Comparison of ENCODE assay signal across 9 cellular contexts in the genomic region with DNA sequence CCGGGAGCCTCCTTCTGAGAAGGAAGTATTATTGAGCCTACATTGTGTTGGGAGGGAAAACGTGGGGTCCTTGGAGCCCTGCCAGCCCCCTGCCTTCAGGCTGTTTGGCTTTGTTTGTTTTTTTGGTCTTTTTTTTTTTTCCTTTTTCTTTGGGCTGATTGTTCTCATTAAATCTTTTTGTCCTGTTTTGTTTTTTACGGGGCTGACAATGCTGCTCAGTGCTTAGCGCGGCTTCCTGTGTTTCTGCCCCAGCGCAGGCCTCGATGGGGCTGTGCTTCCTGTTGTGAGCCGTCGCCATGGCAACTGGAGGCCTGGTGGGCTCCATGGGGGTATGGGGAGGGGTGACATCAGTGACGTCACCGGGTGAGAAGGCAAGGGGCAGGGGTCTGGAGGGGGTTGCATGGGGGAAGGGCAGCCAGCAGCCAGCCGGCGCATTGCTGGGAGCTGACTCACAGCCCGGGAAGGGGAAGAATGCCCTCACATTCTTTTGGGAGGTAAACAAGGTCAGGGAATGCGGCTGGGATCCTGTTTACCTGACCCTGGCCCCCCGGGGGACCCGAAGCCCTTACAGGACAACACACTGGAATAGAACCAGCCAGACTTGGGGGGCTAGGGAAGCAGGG. TPM values are rescaled to one million over a fixed set of nuclear protein-coding genes. Genes with fewer than 3 reads are reported as not detected.
A peak's percentile ranks its signal among the peaks of the same experiment; 100 is the strongest.
DNase-seq lines count a peak whose midpoint lies in the region; ATAC-seq, FAIRE-seq and TF ChIP-seq lines count a peak whose summit lies in the region.
"Had no signal": no experiment of that assay in that cellular context is flagged by ENCODE, and none has a peak within 500 bp of the region (broad histone marks: within the 10 kb centered on the region; RNA-seq: fewer than 3 reads in every experiment).

No MANE protein-coding gene starts in this region.

- no peaks in the 10 kb centered on the region for H3K79me2 ChIP-seq in osteoblast (ENCODE audit: insufficient read depth, low read length)

- FAIRE-seq in GM19239 (lab: Jason Lieb, UNC): no peak

- H3K27me3 Mint-ChIP-seq in activated naive CD4-positive, alpha-beta T cell treated with anti-CD3 and anti-CD28 coated beads for 36 hours (ENCODE audit: low read depth): no peaks in the 10 kb centered on the region

- H3K9me3 ChIP-seq in Peyer's patch (no peaks in the 10 kb centered on the region), osteoblast (ENCODE audit: low read depth, low read length) (no peaks in the 10 kb centered on the region), transverse colon (no peaks in the 10 kb centered on the region)

- no peaks in the 10 kb centered on the region for H4K20me1 ChIP-seq in osteoblast (ENCODE audit: insufficient read depth, low read length)

- no peaks in the 10 kb centered on the region for H3K36me3 Mint-ChIP-seq in activated naive CD4-positive, alpha-beta T cell treated with anti-CD3 and anti-CD28 coated beads for 36 hours (ENCODE audit: low read depth)

- CTCF ChIA-PET in activated naive CD4-positive, alpha-beta T cell treated with anti-CD3 and anti-CD28 coated beads for 36 hours (lab: Charles Lee): interaction anchor here (0.6 to 6.8 kb wide), 3 partner anchors 130 to 142 kb away, joined by 3 to 97 read pairs (median 63); no protein-coding TSS in a partner anchor

- peak overlapping the region; percentile 37 for H3K27ac Mint-ChIP-seq in activated naive CD4-positive, alpha-beta T cell treated with anti-CD3 and anti-CD28 coated beads for 36 hours

- H3K36me3 ChIP-seq in Peyer's patch: no peaks in the 10 kb centered on the region
- H3K36me3 ChIP-seq in osteoblast (ENCODE audit: insufficient read depth, low read length): no peaks in the 10 kb centered on the region
- H3K36me3 ChIP-seq in transverse colon: no peaks in the 10 kb centered on the region

- peak overlapping the region; percentile 64 for H3K4me2 ChIP-seq in osteoblast (ENCODE audit: insufficient read depth, low read length)

- H3K4me3 Mint-ChIP-seq in activated naive CD4-positive, alpha-beta T cell treated with anti-CD3 and anti-CD28 coated beads for 36 hours: no peak overlapping the region

- TF ChIP-seq CTCF in Peyer's patch (IDR thresholded peaks at IDR 0.05) (no peak), osteoblast (IDR thresholded peaks at IDR 0.05; ENCODE audit: extremely low read depth, low read depth, low read length) (no peak), transverse colon (IDR thresholded peaks at IDR 0.05) (no peak)

- ATAC-seq in GM18858 (IDR thresholded peaks at IDR 0.05; ENCODE audit: unreplicated experiment): no peak

- TF ChIP-seq POLR2A in Peyer's patch (IDR thresholded peaks at IDR 0.05) (no peak), transverse colon (IDR thresholded peaks at IDR 0.05) (no peak)

- H3K27ac ChIP-seq in Peyer's patch (peak overlapping the region; percentile 71 to 82 (median 81)), osteoblast (ENCODE audit: low read depth, low read length) (peak overlapping the region; percentile 73), transverse colon (peak overlapping the region; percentile 76 to 79 (median 78))
- H3K27ac ChIP-seq: VCaP had no signal

- in situ Hi-C loops in transverse colon (cut with MboI; ENCODE audit: low pct_ligation_motif_present in 1 of 4, low pct_unique_long_range_greater_than_20kb in 1 of 4, low sequenced_read_pairs in 3 of 4): loop anchor here (5.0 to 25.0 kb wide), 4 partner anchors 130 to 363 kb away; a partner anchor contains a TSS

- peak overlapping the region; percentile 61 for H2AFZ ChIP-seq in osteoblast (ENCODE audit: low read length)

- peaks cover 37% of the 10 kb centered on the region for H3K4me1 Mint-ChIP-seq in activated naive CD4-positive, alpha-beta T cell treated with anti-CD3 and anti-CD28 coated beads for 36 hours (ENCODE audit: low read depth)

- H3K27me3 ChIP-seq in Peyer's patch (no peaks in the 10 kb centered on the region), osteoblast (ENCODE audit: insufficient read depth, low read length) (peaks cover 3% of the 10 kb centered on the region), transverse colon (peaks cover 6% of the 10 kb centered on the region)

- DNase-seq in GM03348 (ENCODE audit: low spot score): peak; percentile 90
- DNase-seq in Peyer's patch: peak; percentile 67 to 88 (median 87)
- DNase-seq in activated naive CD4-positive, alpha-beta T cell treated with anti-CD3 and anti-CD28 coated beads for 36 hours: peak; percentile 76
- peak; percentile 94 for DNase-seq in glomerular endothelial cell (ENCODE audit: extremely low read depth, low read depth, low spot score)
- DNase-seq in osteoblast (ENCODE audit: insufficient read length, low spot score, missing footprints): peak; percentile 95
- peak; percentile 70 for DNase-seq in transverse colon
- DNase-seq in GM19239 (ENCODE audit: insufficient read length, low spot score): no peak

- WGBS in transverse colon (ENCODE audit: low coverage in 1 of 2), 2 donors: 10 to 17% methylated on average over 2 to 17 of the region's 17 CpGs

- H3K4me3 ChIP-seq in Peyer's patch: no peak overlapping the region
- peak overlapping the region; percentile 40 for H3K4me3 ChIP-seq in osteoblast (ENCODE audit: insufficient read depth, low read length)
- no peak overlapping the region for H3K4me3 ChIP-seq in transverse colon

- no peaks in the 10 kb centered on the region for H3K9me3 Mint-ChIP-seq in activated naive CD4-positive, alpha-beta T cell treated with anti-CD3 and anti-CD28 coated beads for 36 hours

- H3K4me1 ChIP-seq in Peyer's patch: peaks cover 3 to 46% (median 34%) of the 10 kb centered on the region in 4 donors
- H3K4me1 ChIP-seq in osteoblast (ENCODE audit: insufficient read depth, low read length): peaks cover 41% of the 10 kb centered on the region
- peaks cover 22 to 45% (median 28%) of the 10 kb centered on the region in 4 donors for H3K4me1 ChIP-seq in transverse colon

- TF ChIP-seq EP300 in transverse colon (IDR thresholded peaks at IDR 0.05; ENCODE audit: low read depth): peak; percentile 45

- intact Hi-C loops in activated naive CD4-positive, alpha-beta T cell treated with anti-CD3 and anti-CD28 coated beads for 36 hours (cut with micrococcal nuclease): no loop called here
- intact Hi-C loops in transverse colon (cut with DNase I; ENCODE audit: low total_unique reads): loop anchor here (10.0 kb wide), 1 partner anchor 350 kb away; a partner anchor contains a TSS

RNA-seq across cellular contexts. Expression of a gene that starts 22.1 kb away (rescaled TPM):
- total RNA-seq in Peyer's patch: 10 to 100 TPM; 41.2 to 58.6 (median 53.2) TPM
- total RNA-seq in activated naive CD4-positive, alpha-beta T cell treated with anti-CD3 and anti-CD28 coated beads for 36 hours: 10 to 100 TPM; 20.8 to 24.1 TPM
- 2.0 and 14.5 TPM in 2 replicates for total RNA-seq in glomerular endothelial cell
- 12.7 and 14.5 TPM in 2 replicates for total RNA-seq in osteoblast
- 100 to 1,000 TPM in 1 of 4 donors, 10 to 100 TPM in 3; 15.3 to 129 (median 58.4) TPM for total RNA-seq in transverse colon
